ENCODE assay signal across 1 cellular context in genomic region chr2:32010670-32011565, GRCh38.
A peak's percentile ranks its signal among the peaks of the same experiment; 100 is the strongest.
TF ChIP-seq lines count a peak whose summit lies in the region.

Gene MEMO1, minus strand, starts transcription at chr2:32011008. Its CDS starts 761 bp downstream, at chr2:32010247.

TF ChIP-seq in GM12878, 131 proteins besides CTCF, POLR2A, EP300 and RAD21 (continued from another document):
- TF ChIP-seq BCL3 (IDR thresholded peaks at IDR 0.05; ENCODE audit: borderline replicate concordance, insufficient read depth, low read depth, low read length, poor library complexity, severe bottlenecking) (peak; percentile 66), SPI1 (IDR thresholded peaks at IDR 0.05; ENCODE audit: borderline replicate concordance, insufficient read depth, low read depth, low read length) (peak; percentile 73; the same call in 1 of the 2 replicates), E2F4 (IDR thresholded peaks at IDR 0.05; ENCODE audit: low read depth, low read length) (no peak; the same call in 1 of the 2 replicates), JUNB (IDR thresholded peaks at IDR 0.05) (0 out of 2 replicates have a peak, but pooled peaks have one; percentile 10)
TF ChIP-seq in GM12878: peak in this region for 72.
